In the genomic region with DNA sequence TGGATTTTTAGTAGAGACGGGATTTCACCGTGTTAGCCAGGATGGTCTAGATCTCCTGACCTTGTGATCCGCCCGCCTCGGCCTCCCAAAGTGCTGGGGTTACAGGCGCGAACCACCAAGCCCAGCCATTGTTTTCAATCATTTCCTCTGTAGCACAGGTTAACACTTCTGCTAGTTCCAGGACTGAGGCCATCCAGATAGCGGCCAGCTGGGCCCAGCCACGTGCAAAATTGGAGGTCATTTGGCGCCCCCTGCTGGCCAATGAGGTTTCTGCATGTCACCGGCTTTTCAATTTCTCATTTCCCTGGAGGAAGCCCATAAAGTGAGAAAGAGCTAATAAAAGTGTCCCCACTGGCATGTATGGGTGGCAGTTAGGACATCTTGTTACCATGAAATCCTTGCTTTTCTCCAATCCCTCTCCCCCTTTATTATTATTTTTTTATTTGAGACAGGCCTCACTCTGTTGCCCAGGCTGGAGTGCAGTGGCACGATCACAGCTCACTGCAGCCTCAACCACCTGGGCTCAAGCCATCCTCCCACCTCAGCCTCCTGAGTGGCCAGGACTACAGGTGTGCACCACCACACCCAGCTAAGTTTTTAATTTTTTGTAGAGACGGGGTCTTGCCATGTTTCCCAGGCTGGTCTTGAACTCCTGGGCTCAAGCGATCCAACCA, we compare ENCODE assay signal across 8 cellular contexts. TPM values are rescaled to one million over a fixed set of nuclear protein-coding genes. Genes with fewer than 3 reads are reported as not detected.
DNase-seq lines count a peak whose midpoint lies in the region; ATAC-seq and TF ChIP-seq lines count a peak whose summit lies in the region.
"Not testable (repeated sequence)": the region's sequence is repeated elsewhere in the genome, so short reads cannot be mapped to it uniquely, and the experiment has no call there.

No MANE protein-coding gene starts in this region.

- peak; percentile 59 for ATAC-seq in GM21515 (IDR thresholded peaks at IDR 0.05; ENCODE audit: unreplicated experiment)
- peak; percentile 77 for ATAC-seq in RWPE2 (ENCODE audit: low read depth)

- H3K36me3 ChIP-seq in RWPE2 (ENCODE audit: low read depth): not testable (repeated sequence)

- H3K9me3 Mint-ChIP-seq in activated T-cell treated with anti-CD3 and anti-CD28 coated beads, Interleukin-2, amount 50 U/mL, for 24 hours: not testable (repeated sequence)

- not testable (repeated sequence) for H3K4me3 Mint-ChIP-seq in activated T-cell treated with anti-CD3 and anti-CD28 coated beads, Interleukin-2, amount 50 U/mL, for 24 hours

- TF ChIP-seq CTCF in C4-2B (conservative IDR thresholded peaks at IDR 0.05): peak; percentile 90
- TF ChIP-seq CTCF in RWPE2 (IDR thresholded peaks at IDR 0.05; ENCODE audit: poor library complexity, severe bottlenecking): peak; percentile 84
- TF ChIP-seq CTCF in epithelial cell of esophagus (IDR thresholded peaks at IDR 0.05; ENCODE audit: insufficient read depth, low read depth, low read length, missing control alignments): peak; percentile 75

- H3K4me3 ChIP-seq in RWPE2 (ENCODE audit: severe bottlenecking); epithelial cell of esophagus (ENCODE audit: low read length): not testable (repeated sequence)

- H3K27ac Mint-ChIP-seq in activated T-cell treated with anti-CD3 and anti-CD28 coated beads, Interleukin-2, amount 50 U/mL, for 24 hours: not testable (repeated sequence)

- not testable (repeated sequence) for H3K27ac ChIP-seq in C4-2B; RWPE2 (ENCODE audit: poor library complexity, severe bottlenecking)

- peak; percentile 80 for DNase-seq in NAMALWA (ENCODE audit: low spot score)
- DNase-seq in RWPE2 (ENCODE audit: low spot score): not testable (repeated sequence)
- peak; percentile 88 for DNase-seq in activated T-cell treated with anti-CD3 and anti-CD28 coated beads, Interleukin-2, amount 50 U/mL, for 24 hours
- peak; percentile 68 for DNase-seq in epithelial cell of esophagus (ENCODE audit: low read depth)
- DNase-seq in mesenteric fat pad (ENCODE audit: low spot score): peak; percentile 94
- DNase-seq in stimulated activated CD8-positive, alpha-beta memory T cell treated with anti-CD3 and anti-CD28 coated beads, Interleukin-12 subunit alpha, Interleukin-12 subunit beta, amount 100 ng/mL, for 4 hours (ENCODE audit: low read depth): peak; percentile 50

- not testable (repeated sequence) for H3K4me1 ChIP-seq in RWPE2 (ENCODE audit: insufficient read depth, poor library complexity, severe bottlenecking)

- not testable (repeated sequence) for H3K36me3 Mint-ChIP-seq in activated T-cell treated with anti-CD3 and anti-CD28 coated beads, Interleukin-2, amount 50 U/mL, for 24 hours (ENCODE audit: low read depth)

- not testable (repeated sequence) for H3K9me3 ChIP-seq in RWPE2 (ENCODE audit: severe bottlenecking)

- not testable (repeated sequence) for H3K4me1 Mint-ChIP-seq in activated T-cell treated with anti-CD3 and anti-CD28 coated beads, Interleukin-2, amount 50 U/mL, for 24 hours (ENCODE audit: low read depth)

- H3K27me3 Mint-ChIP-seq in activated T-cell treated with anti-CD3 and anti-CD28 coated beads, Interleukin-2, amount 50 U/mL, for 24 hours: not testable (repeated sequence)

- H3K27me3 ChIP-seq in RWPE2 (ENCODE audit: insufficient read depth, poor library complexity, severe bottlenecking): not testable (repeated sequence)

RNA-seq across cellular contexts. Expression of gene CDC42EP4, which starts 58.2 kb away (rescaled TPM):
- total RNA-seq in mesenteric fat pad: 207 TPM
